ENCODE assay signal across 8 cellular contexts in the genomic region with DNA sequence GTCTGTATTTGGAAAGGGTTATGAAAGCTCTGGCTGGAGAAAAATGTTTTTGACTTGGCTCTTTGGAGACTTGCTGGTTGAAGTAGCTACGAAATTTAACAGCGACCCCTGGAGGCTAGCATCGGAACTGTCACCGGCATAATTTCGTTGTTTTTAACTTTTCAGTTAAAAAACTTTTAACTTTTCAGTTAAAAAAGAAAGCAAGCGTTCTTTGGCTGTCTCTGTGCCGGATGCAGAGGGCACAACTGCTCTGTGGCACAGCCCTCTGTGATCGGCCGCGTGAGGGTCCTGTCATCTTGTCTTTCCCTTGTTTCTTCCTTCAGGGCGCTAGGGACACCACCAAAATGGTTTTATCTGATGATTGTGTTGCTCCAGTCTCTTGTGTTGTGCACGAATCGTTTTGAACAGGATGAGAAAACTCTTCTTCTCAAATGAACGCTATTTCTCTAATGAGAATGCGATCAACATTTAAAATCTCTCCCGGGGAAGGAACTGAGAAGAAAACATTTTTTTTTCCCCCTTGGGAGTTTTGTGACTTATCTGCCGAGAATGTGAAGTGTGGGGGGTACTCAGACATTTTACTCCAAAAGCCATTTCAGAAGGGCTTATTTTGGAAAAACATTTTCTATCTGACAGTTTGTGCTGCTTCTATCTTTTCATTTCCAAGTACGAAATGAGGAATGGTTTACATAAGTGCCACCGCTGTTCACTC. TPM values are rescaled to one million over a fixed set of nuclear protein-coding genes. Genes with fewer than 3 reads are reported as not detected.
DNase-seq lines count a peak whose midpoint lies in the region; FAIRE-seq and TF ChIP-seq lines count a peak whose summit lies in the region.

No MANE protein-coding gene starts in this region.

- H4K20me1 ChIP-seq in MM.1S (ENCODE audit: insufficient read depth, low read length), result no peaks in the 10 kb centered on the region
- no peaks in the 10 kb centered on the region for H4K20me1 ChIP-seq in H1 (replicated peaks in 1 of 2; ENCODE audit: control insufficient read depth in 1 of 2, insufficient read depth in 2 of 2, low read length in 2 of 2)

- no peaks in the 10 kb centered on the region for H3K9me2 ChIP-seq in MM.1S (replicated peaks; ENCODE audit: insufficient read depth, low read length)

- TF ChIP-seq EP300 in H1 (IDR thresholded peaks at IDR 0.05; ENCODE audit: borderline replicate concordance in 1 of 2, low read depth in 2 of 2, low read length in 2 of 2), result no peak

- H2BK120ac ChIP-seq in H1 (replicated peaks; ENCODE audit: low read depth, low read length), result no peak overlapping the region

- no peak overlapping the region for H3K4ac ChIP-seq in H1 (replicated peaks; ENCODE audit: insufficient read length, low read depth, low read length)

- no peak overlapping the region for H3K56ac ChIP-seq in H1 (replicated peaks; ENCODE audit: insufficient read length, low read depth, low read length)

- POLR2A ChIA-PET in H1 (lab: Charles Lee; ENCODE audit: partially characterized antibody), result interaction anchor here (0.6 kb wide), 2 partner anchors 19 to 201 kb away, joined by 3 to 9 read pairs; no protein-coding TSS in a partner anchor

- H3K4me3 ChIP-seq in MM.1S (ENCODE audit: low read length), result peak overlapping the region; percentile 52
- peak overlapping the region in 2 of 4 experiments; percentile 23 to 47; a peak in 4 of 8 replicates for H3K4me3 ChIP-seq in H1 (ENCODE audit: extremely low read depth in 1 of 4, insufficient read depth in 2 of 4, low read depth in 3 of 4, low read length in 4 of 4)
- peak overlapping the region; percentile 47 to 51 for H3K4me3 ChIP-seq in muscle layer of duodenum (ENCODE audit: low read depth in 1 of 2, low read length in 2 of 2)

- TF ChIP-seq CTCF in MM.1S (IDR thresholded peaks at IDR 0.05; ENCODE audit: low read length) (peak; percentile 87), H1 (IDR thresholded peaks at IDR 0.05; ENCODE audit: control extremely low read depth in 1 of 3, insufficient read depth in 1 of 3, low read depth in 1 of 3, low read length in 3 of 3) (peak; percentile 36 to 69 (median 64))

- H4K8ac ChIP-seq in H1 (ENCODE audit: extremely low read depth, insufficient read depth, low read length), result no peak overlapping the region

- no peaks in the 10 kb centered on the region for H3K9me3 ChIP-seq in MM.1S (replicated peaks; ENCODE audit: insufficient read depth, low read length)
- no peaks in the 10 kb centered on the region for H3K9me3 ChIP-seq in H1 (ENCODE audit: insufficient read depth in 2 of 2, low read depth in 1 of 2, low read length in 1 of 2)
- no peaks in the 10 kb centered on the region for H3K9me3 ChIP-seq in muscle layer of duodenum (ENCODE audit: control insufficient read depth in 1 of 2, low read length in 2 of 2)

- no peaks in the 10 kb centered on the region; the same call in 1 of the 2 replicates for H3K4me1 ChIP-seq in MM.1S (ENCODE audit: low read length)
- H3K4me1 ChIP-seq in H1 (replicated peaks in 1 of 4; ENCODE audit: control insufficient read depth in 3 of 4, insufficient read depth in 4 of 4, low read length in 3 of 4), result peaks cover 0 to 2% (median under 1%) of the 10 kb centered on the region in 4 experiments; a peak in 2 of 7 replicates
- H3K4me1 ChIP-seq in muscle layer of duodenum (ENCODE audit: control insufficient read depth in 1 of 2, insufficient read depth in 2 of 2, low read length in 2 of 2), result peaks cover 0 to 5% of the 10 kb centered on the region in 2 donors

- no peak overlapping the region for H3K23ac ChIP-seq in H1 (ENCODE audit: insufficient read length)

- CTCF ChIA-PET in H1 (lab: Charles Lee; ENCODE audit: partially characterized antibody), result interaction anchor here (0.6 to 3.3 kb wide), 33 partner anchors 8 to 1173 kb away, joined by 3 to 19 read pairs (median 4); no protein-coding TSS in a partner anchor

- no peak overlapping the region for H2BK15ac ChIP-seq in H1 (ENCODE audit: low read length)

- no peak overlapping the region for H2AK5ac ChIP-seq in H1 (ENCODE audit: low read depth, low read length)

- no peaks in the 10 kb centered on the region for H3K27me3 ChIP-seq in MM.1S (replicated peaks; ENCODE audit: insufficient read depth, low read length)
- no peaks in the 10 kb centered on the region for H3K27me3 ChIP-seq in H1 (replicated peaks in 1 of 4; ENCODE audit: control insufficient read depth in 3 of 4, extremely low read depth in 1 of 4, insufficient read depth in 3 of 4, low read length in 3 of 4)
- no peaks in the 10 kb centered on the region for H3K27me3 ChIP-seq in muscle layer of duodenum (ENCODE audit: low read depth, low read length)

- H3K18ac ChIP-seq in H1 (ENCODE audit: extremely low read depth, low read length), result no peak overlapping the region

- FAIRE-seq in H1 (lab: Jason Lieb, UNC), result peak; percentile 89

- H3K79me2 ChIP-seq in MM.1S (ENCODE audit: low read length) (no peaks in the 10 kb centered on the region), H1 (ENCODE audit: control insufficient read depth in 1 of 2, insufficient read depth in 2 of 2, low read length in 2 of 2) (no peaks in the 10 kb centered on the region)

- H3K14ac ChIP-seq in H1 (ENCODE audit: insufficient read length), result no peak overlapping the region

- H2BK12ac ChIP-seq in H1 (ENCODE audit: low read depth, low read length), result no peak overlapping the region

- H3K9ac ChIP-seq in MM.1S (ENCODE audit: low read length), result peak overlapping the region; percentile 34; the same call in 1 of the 2 replicates
- H3K9ac ChIP-seq in H1 (replicated peaks in 1 of 4; ENCODE audit: extremely low read depth in 1 of 4, low read depth in 3 of 4, low read length in 3 of 4), result peak overlapping the region in 3 of 4 experiments; percentile 11 to 76 (median 15); a peak in 2 of 7 replicates

- no peaks in the 10 kb centered on the region for H3K79me1 ChIP-seq in H1 (ENCODE audit: low read depth, low read length)

- H3F3A ChIP-seq in MM.1S (ENCODE audit: insufficient read depth, low read length), result no peaks in the 10 kb centered on the region

- WGBS in H1 (ENCODE audit: extremely low coverage in 1 of 2, insufficient coverage in 1 of 2, insufficient read length in 1 of 2, insufficient replicate concordance in 2 of 2, low coverage in 1 of 2, low lambda C conversion rate in 2 of 2, missing lambda C conversion rate in 1 of 2), 2 experiments, result 39% methylated on average over 19 of the region's 19 CpGs; no CpG with 5 or more reads in 1 of the 2 experiments

- no peaks in the 10 kb centered on the region for H3K36me3 ChIP-seq in MM.1S (replicated peaks; ENCODE audit: insufficient read depth, low read length)
- H3K36me3 ChIP-seq in H1 (ENCODE audit: control insufficient read depth in 2 of 4, insufficient read depth in 4 of 4, low read length in 3 of 4), result no peaks in the 10 kb centered on the region
- H3K36me3 ChIP-seq in muscle layer of duodenum (ENCODE audit: control insufficient read depth in 1 of 2, insufficient read depth in 2 of 2, low read length in 2 of 2), result no peaks in the 10 kb centered on the region

- no peak for TF ChIP-seq POLR2A in H1 (IDR thresholded peaks at IDR 0.05; ENCODE audit: control extremely low read depth in 1 of 2, low read depth in 2 of 2, low read length in 2 of 2)

- H3K4me2 ChIP-seq in MM.1S (ENCODE audit: low read depth, low read length), result peak overlapping the region; percentile 69; the same call in 1 of the 2 replicates
- peak overlapping the region; percentile 37 to 55; a peak in 3 of 4 replicates for H3K4me2 ChIP-seq in H1 (ENCODE audit: insufficient read depth in 1 of 2, low read depth in 2 of 2, low read length in 2 of 2)

- DNase-seq in NCI-H1105 treated with DMSO at 0.1 percent for 48 hours (lab: John Stamatoyannopoulos, UW), result peak; percentile 20
- no peak for DNase-seq in NCI-H1105 (lab: John Stamatoyannopoulos, UW)
- peak; percentile 68 for DNase-seq in MM.1S
- DNase-seq in activated CD4-positive, alpha-beta T cell treated with anti-CD3 and anti-CD28 coated beads for 48 hours, result peak; percentile 65
- DNase-seq in H1 (ENCODE audit: low read depth in 1 of 2, low spot score in 2 of 2), result peak; percentile 33 to 85
- peak; percentile 69 for DNase-seq in superior temporal gyrus (ENCODE audit: extremely low spot score)
- no peak for DNase-seq in HPDE6-E6E7 (ENCODE audit: extremely low spot score)

- no peak overlapping the region for H4K91ac ChIP-seq in H1 (replicated peaks; ENCODE audit: insufficient read length, low read length)

- no peak overlapping the region for H2BK5ac ChIP-seq in H1 (ENCODE audit: low read depth, low read length)

- no peak overlapping the region for H2BK20ac ChIP-seq in H1 (ENCODE audit: low read length)

- H3K23me2 ChIP-seq in H1 (ENCODE audit: low read depth, low read length), result no peaks in the 10 kb centered on the region

- no peak overlapping the region for H4K5ac ChIP-seq in H1 (ENCODE audit: insufficient read length, low read depth, low read length)

- H3K27ac ChIP-seq in MM.1S (ENCODE audit: low read length) (no peak overlapping the region), H1 (ENCODE audit: low read depth, low read length) (no peak overlapping the region), muscle layer of duodenum (ENCODE audit: low read length) (no peak overlapping the region)

- H2AFZ ChIP-seq in MM.1S (ENCODE audit: low read length), result peak overlapping the region; percentile 84
- H2AFZ ChIP-seq in H1 (ENCODE audit: low read length), result peak overlapping the region; percentile 99

- TF ChIP-seq RAD21 in H1 (IDR thresholded peaks at IDR 0.05 in 1 of 2, conservative IDR thresholded peaks at IDR 0.05 in 1 of 2; ENCODE audit: low read depth in 2 of 2, low read length in 2 of 2), result peak; percentile 55 to 65

TF ChIP-seq in H1, 55 proteins besides CTCF, POLR2A, EP300 and RAD21 (continues in another document):
- no peak for TF ChIP-seq TAF7 (optimal IDR thresholded peaks at IDR 0.05; ENCODE audit: borderline replicate concordance, low read depth, low read length)

RNA-seq across cellular contexts. Expression of gene ADCYAP1, which starts 57.1 kb away (rescaled TPM):
- total RNA-seq in H1 (2021; fragmentation: NEBNext Ultra II Directional; extraction: Animal tissue kit (Norgen Biotek cat#: 25700)), result not detected in 2 replicates
- 0.02 and 0.14 TPM in 2 replicates for polyA plus RNA-seq in H1 (2011; rRNA removed)
- polyA plus RNA-seq in H1 (2011; cell fraction: cytosol; rRNA removed), result 0.03 TPM
- polyA plus RNA-seq in H1 (2011; cell fraction: nucleus; rRNA removed), result not detected
- polyA plus RNA-seq in H1 (2012, experiment 1 of 2), result not detected in 4 replicates
- not detected for polyA plus RNA-seq in H1 (2012, experiment 2 of 2)
- not detected for polyA plus RNA-seq in H1 (2013, experiment 1 of 2)
- polyA plus RNA-seq in H1 (2013, experiment 2 of 2), result not detected
- not detected in 2 replicates for polyA minus RNA-seq in H1 (2011; rRNA and poly(A)+ RNA removed)
- not detected for polyA minus RNA-seq in H1 (2011; cell fraction: cytosol; rRNA and poly(A)+ RNA removed)
- polyA minus RNA-seq in H1 (2011; cell fraction: nucleus; rRNA and poly(A)+ RNA removed), result not detected

Comparison
In these comparisons a context has a peak if more than half of its experiments do, and no peak if none do; other contexts are left out.
1. DNase-seq: peak in NCI-H1105 treated with DMSO at 0.1 percent for 48 hours (single experiment), MM.1S (single experiment), activated CD4-positive, alpha-beta T cell treated with anti-CD3 and anti-CD28 coated beads for 48 hours (single experiment), H1 (2 of 2) and superior temporal gyrus (single experiment); none in NCI-H1105 (single experiment) and HPDE6-E6E7 (single experiment).